ENCODE assay signal across 35 cellular contexts in genomic region chr7:88402529-88402928, GRCh38.
"Had no signal": no experiment of that assay in that cellular context is flagged by ENCODE, and none has a peak within 500 bp of the region (broad histone marks: within the 10 kb centered on the region; RNA-seq: fewer than 3 reads in every experiment).

No MANE protein-coding gene starts in this region.

- H3K9me3 ChIP-seq: MG63 had no signal

- H3K9ac ChIP-seq: KMS-11 had no signal

- H3K4me3 ChIP-seq: MG63 had no signal

- H3K4me2 ChIP-seq: KMS-11 had no signal

- H3K36me3 ChIP-seq: MG63 had no signal

- H3K27me3 ChIP-seq: MG63 had no signal

- H3K27ac ChIP-seq: KMS-11 had no signal

- DNase-seq: Karpas-422, Kasumi-1, KG1, MG63, MM.1S, MV-4-11, NCI-H1048, NCI-H1092, NCI-H1092 treated with DMSO at 0.1 percent for 48 hours, NCI-H1105, NCI-H1105 treated with DMSO at 0.1 percent for 48 hours, NCI-H1417, NCI-H1417 treated with DMSO at 0.1 percent for 48 hours, NCI-H1436, NCI-H1436 treated with DMSO at 0.1 percent for 48 hours, NCI-H146, NCI-H1694, NCI-H1694 treated with DMSO at 0.1 percent for 48 hours, NCI-H187, NCI-H187 treated with DMSO at 0.1 percent for 48 hours, NCI-H1930, NCI-H2029, NCI-H2029 treated with DMSO at 0.1 percent for 48 hours, NCI-H2081, NCI-H2081 treated with DMSO at 0.1 percent for 48 hours, NCI-H2107, NCI-H2171, NCI-H2171 treated with DMSO at 0.1 percent for 48 hours, NCI-H2227 treated with DMSO at 0.1 percent for 48 hours, NCI-H226, NCI-H345, NCI-H446, NCI-H446 treated with DMSO at 0.1 percent for 48 hours, NCI-H510A had no signal
